ENCODE assay signal across 12 cellular contexts in genomic region chr12:118302053-118302452, GRCh38.
DNase-seq lines count a peak whose midpoint lies in the region; ATAC-seq, FAIRE-seq and TF ChIP-seq lines count a peak whose summit lies in the region.
"Had no signal": no experiment of that assay in that cellular context is flagged by ENCODE, and none has a peak within 500 bp of the region (broad histone marks: within the 10 kb centered on the region; RNA-seq: fewer than 3 reads in every experiment).

No MANE protein-coding gene starts in this region.

- no peak overlapping the region for H3K4me3 ChIP-seq in colonic mucosa
- H3K4me3 ChIP-seq: uterus had no signal

- H3K9me3 ChIP-seq in colonic mucosa, result no peaks in the 10 kb centered on the region
- H3K9me3 ChIP-seq: uterus had no signal

- no peaks in the 10 kb centered on the region for H3K27me3 ChIP-seq in colonic mucosa
- H3K27me3 ChIP-seq: uterus had no signal

- FAIRE-seq in GM19239 (lab: Jason Lieb, UNC), result peak; percentile 84

- no peak overlapping the region for H3K27ac ChIP-seq in colonic mucosa
- H3K27ac ChIP-seq: KMS-11, uterus had no signal

- DNase-seq in GM19239 (ENCODE audit: insufficient read length, low spot score) (no peak), NCI-H226 (peak; percentile 88), dermis microvascular lymphatic vessel endothelial cell (ENCODE audit: low read depth in 2 of 2) (peak; percentile 28 to 52), omental fat pad (ENCODE audit: low spot score) (no peak), colonic mucosa (no peak), NCI-H187 treated with DMSO at 0.1 percent for 48 hours (lab: John Stamatoyannopoulos, UW) (no peak)
- DNase-seq: activated naive CD4-positive, alpha-beta T cell treated with anti-CD3 and anti-CD28 coated beads for 36 hours; effector CD4-positive, alpha-beta T cell; hypothalamus; uterus had no signal

- no peak for TF ChIP-seq CTCF in omental fat pad (IDR thresholded peaks at IDR 0.05)
- TF ChIP-seq CTCF in colonic mucosa (IDR thresholded peaks at IDR 0.05), result no peak

- H3K4me1 ChIP-seq in colonic mucosa, result no peaks in the 10 kb centered on the region
- H3K4me1 ChIP-seq: uterus had no signal

- H3K36me3 ChIP-seq in colonic mucosa, result no peaks in the 10 kb centered on the region
- H3K36me3 ChIP-seq: uterus had no signal

- H3K9ac ChIP-seq in colonic mucosa (ENCODE audit: low read depth in 2 of 2, low read length in 2 of 2), result no peak overlapping the region
- H3K9ac ChIP-seq: KMS-11 had no signal

- intact Hi-C loops in colonic mucosa (cut with DNase I), result no loop called here

- ATAC-seq in omental fat pad (ENCODE audit: low FRiP score), result peak; percentile 47
- ATAC-seq in GM21515 (IDR thresholded peaks at IDR 0.05; ENCODE audit: unreplicated experiment), result no peak

Comparison
In these comparisons a context has a peak if more than half of its experiments do, and no peak if none do; other contexts are left out.
1. DNase-seq: peak in NCI-H226 (single experiment) and dermis microvascular lymphatic vessel endothelial cell (2 of 2); none in GM19239 (single experiment), omental fat pad (single experiment), colonic mucosa (single experiment) and NCI-H187 treated with DMSO at 0.1 percent for 48 hours (single experiment).